Comparison of ENCODE assay signal across 10 cellular contexts in the genomic region with DNA sequence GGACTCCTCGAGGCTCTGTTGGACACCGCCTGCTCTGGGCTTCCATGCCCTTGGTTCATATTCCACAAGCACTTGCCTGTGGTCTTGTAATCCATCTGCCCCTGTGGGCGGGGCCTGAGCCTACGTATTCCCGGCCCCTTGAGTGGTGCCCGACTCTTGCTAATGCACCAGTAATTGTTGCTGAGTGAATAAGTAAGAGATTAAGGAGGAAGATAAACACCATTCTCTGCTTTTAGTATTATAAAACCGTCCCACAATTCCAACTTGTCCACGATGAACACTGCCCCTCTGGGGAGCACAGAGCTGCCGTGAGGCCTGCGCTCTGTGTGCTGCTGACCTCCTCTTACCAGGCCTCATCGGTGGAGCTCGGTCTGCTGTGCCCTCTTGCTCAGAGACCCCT. TPM values are rescaled to one million over a fixed set of nuclear protein-coding genes. Genes with fewer than 3 reads are reported as not detected.
DNase-seq lines count a peak whose midpoint lies in the region; ATAC-seq and TF ChIP-seq lines count a peak whose summit lies in the region.
"Had no signal": no experiment of that assay in that cellular context is flagged by ENCODE, and none has a peak within 500 bp of the region (broad histone marks: within the 10 kb centered on the region; RNA-seq: fewer than 3 reads in every experiment).

No MANE protein-coding gene starts in this region.

- H3K27me3 ChIP-seq in cardiac muscle cell (no peaks in the 10 kb centered on the region), mucosa of stomach (ENCODE audit: control insufficient read depth, insufficient read depth, low read length) (no peaks in the 10 kb centered on the region), uterus (no peaks in the 10 kb centered on the region)

- peak overlapping the region; percentile 9 for H3K9ac ChIP-seq in mucosa of stomach (ENCODE audit: low read length)

- no peak for TF ChIP-seq CTCF in cardiac muscle cell (IDR thresholded peaks at IDR 0.05; ENCODE audit: low read depth, low read length)
- TF ChIP-seq CTCF in uterus (IDR thresholded peaks at IDR 0.05) = no peak

- no peaks in the 10 kb centered on the region for H3K9me3 ChIP-seq in cardiac muscle cell (ENCODE audit: low read depth)
- no peaks in the 10 kb centered on the region for H3K9me3 ChIP-seq in mucosa of stomach (ENCODE audit: control insufficient read depth, low read length)
- H3K9me3 ChIP-seq in uterus = no peaks in the 10 kb centered on the region

- H3K36me3 ChIP-seq in cardiac muscle cell (peaks cover 7% of the 10 kb centered on the region), mucosa of stomach (ENCODE audit: control insufficient read depth, insufficient read depth, low read length) (peaks cover 9% of the 10 kb centered on the region), uterus (no peaks in the 10 kb centered on the region)

- H3K4me3 ChIP-seq in cardiac muscle cell (no peak overlapping the region), mucosa of stomach (ENCODE audit: low read length) (no peak overlapping the region), uterus (no peak overlapping the region)

- H3K4me1 ChIP-seq in cardiac muscle cell (ENCODE audit: low read depth) (peaks cover 84% of the 10 kb centered on the region), mucosa of stomach (ENCODE audit: control insufficient read depth, insufficient read depth, low read length) (peaks cover 52% of the 10 kb centered on the region), uterus (peaks cover 25 to 32% of the 10 kb centered on the region in 2 donors)

- no peak for TF ChIP-seq POLR2A in uterus (IDR thresholded peaks at IDR 0.05)

- peak in 1 of 2 donors; percentile 50 for DNase-seq in cardiac muscle cell (ENCODE audit: low read depth in 1 of 2, low spot score in 1 of 2)
- DNase-seq in Right ventricle myocardium inferior (ENCODE audit: missing footprints) = no peak
- DNase-seq in cerebellar cortex (ENCODE audit: low spot score) = peak; percentile 32
- peak in 1 of 2 donors; percentile 46 for DNase-seq in uterus
- no peak for DNase-seq in stimulated activated naive CD4-positive, alpha-beta T cell treated with Interleukin-2 at 50 U/mL for 16 hours (lab: John Stamatoyannopoulos, UW)
- DNase-seq: activated CD8-positive, alpha-beta memory T cell treated with anti-CD3 and anti-CD28 coated beads for 24 hours; CD4-positive, alpha-beta T cell had no signal

- intact Hi-C loops in Right ventricle myocardium inferior (cut with DNase I) = loop anchor here (5.0 kb wide), 2 partner anchors 58 to 77 kb away; no protein-coding TSS in a partner anchor
- intact Hi-C loops in uterus (cut with DNase I; ENCODE audit: low total_unique reads) = no loop called here

- ATAC-seq in Right ventricle myocardium inferior = no peak
- no peak for ATAC-seq in GM19035 (IDR thresholded peaks at IDR 0.05; ENCODE audit: unreplicated experiment)
- no peak for ATAC-seq in HG03457 (IDR thresholded peaks at IDR 0.05; ENCODE audit: unreplicated experiment)

- H3K27ac ChIP-seq in cardiac muscle cell (peak overlapping the region; percentile 99), uterus (peak overlapping the region; percentile 84 to 88)

RNA-seq across cellular contexts. Expression of a gene that starts 50.3 kb away (rescaled TPM):
- total RNA-seq in cardiac muscle cell (123 and 178 TPM in 2 replicates), Right ventricle myocardium inferior (42.0 TPM), uterus (100 to 1,000 TPM in 1 of 4 donors, 10 to 100 TPM in 3; 29.6 to 139 (median 53.1) TPM)
- polyA plus RNA-seq in cardiac muscle cell = 153 and 191 TPM in 2 replicates
